ENCODE assay signal across 21 cellular contexts in the genomic region with DNA sequence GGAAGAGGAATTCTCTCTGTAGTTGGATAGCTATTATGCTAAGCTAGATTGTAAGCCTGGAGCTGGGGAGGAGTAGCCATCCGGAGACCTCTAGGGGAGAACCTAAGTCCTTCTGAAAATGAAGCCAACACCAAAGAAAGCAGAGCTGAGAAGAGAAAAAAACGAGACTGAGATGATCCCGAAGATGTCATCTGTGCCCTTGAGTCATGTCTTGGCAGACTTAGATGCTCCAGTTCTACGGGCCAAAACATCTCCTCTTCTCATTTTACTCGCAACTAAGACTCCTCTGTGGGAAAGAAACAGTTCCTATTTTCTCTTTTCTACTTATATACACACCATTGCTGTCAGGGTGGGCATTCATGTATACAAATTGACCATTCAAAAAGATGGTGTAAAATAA. TPM values are rescaled to one million over a fixed set of nuclear protein-coding genes. Genes with fewer than 3 reads are reported as not detected.
DNase-seq lines count a peak whose midpoint lies in the region; FAIRE-seq and TF ChIP-seq lines count a peak whose summit lies in the region.
"Had no signal": no experiment of that assay in that cellular context is flagged by ENCODE, and none has a peak within 500 bp of the region (broad histone marks: within the 10 kb centered on the region; RNA-seq: fewer than 3 reads in every experiment).

No MANE protein-coding gene starts in this region.

- POLR2A ChIA-PET in H1 (lab: Charles Lee; ENCODE audit: partially characterized antibody): interaction anchor here (0.5 to 1.1 kb wide), 2 partner anchors 34 to 181 kb away, joined by 3 read pairs; partner anchors contain the start of gene ADCY2

- FAIRE-seq in H1 (lab: Jason Lieb, UNC): no peak
- FAIRE-seq: A549, G401.6, GM12892 had no signal

- H3K4me1 ChIP-seq in H9 (ENCODE audit: insufficient read depth, low read length) (peaks cover 9% of the 10 kb centered on the region; the same call in 1 of the 2 replicates), H1 (replicated peaks in 1 of 4; ENCODE audit: control insufficient read depth in 3 of 4, insufficient read depth in 4 of 4, low read length in 3 of 4) (peaks cover 0 to 7% (median 1%) of the 10 kb centered on the region in 4 experiments; a peak in 5 of 7 replicates), BE2C (no peaks in the 10 kb centered on the region)
- H3K4me1 ChIP-seq: A549, BLaER1, Caco-2, HAP-1 had no signal

- no peak overlapping the region for H3K14ac ChIP-seq in H9 (ENCODE audit: insufficient read depth, low read length)
- H3K14ac ChIP-seq in H1 (ENCODE audit: insufficient read length): no peak overlapping the region

- no peak overlapping the region for H3T11ph ChIP-seq in H9 (ENCODE audit: low read length)

- H3K18ac ChIP-seq in H9 (ENCODE audit: insufficient read length, low read depth, low read length) (no peak overlapping the region), H1 (ENCODE audit: extremely low read depth, low read length) (no peak overlapping the region; the same call in 1 of the 2 replicates)

- no peaks in the 10 kb centered on the region for H4K20me1 ChIP-seq in H9 (ENCODE audit: control insufficient read depth, insufficient read depth, insufficient read length)
- no peaks in the 10 kb centered on the region for H4K20me1 ChIP-seq in H1 (replicated peaks in 1 of 2; ENCODE audit: control insufficient read depth in 1 of 2, insufficient read depth in 2 of 2, low read length in 2 of 2)
- H4K20me1 ChIP-seq: BLaER1 had no signal

- H3K4me2 ChIP-seq in H9 (ENCODE audit: insufficient read depth, insufficient read length, low read length) (no peak overlapping the region), H1 (ENCODE audit: insufficient read depth in 1 of 2, low read depth in 2 of 2, low read length in 2 of 2) (no peak overlapping the region)
- H3K4me2 ChIP-seq: A549, BLaER1 had no signal

- no peak overlapping the region for H3K4me3 Mint-ChIP-seq in H9
- H3K4me3 Mint-ChIP-seq: CD4-positive, CD25-positive, alpha-beta regulatory T cell; CD8-positive, alpha-beta T cell; HFFc6 had no signal

- H3K23ac ChIP-seq in H9 (ENCODE audit: insufficient read length, low read depth, low read length) (no peak overlapping the region), H1 (ENCODE audit: insufficient read length) (no peak overlapping the region)

- TF ChIP-seq CTCF in H9 (conservative IDR thresholded peaks at IDR 0.05): no peak
- TF ChIP-seq CTCF in H1 (IDR thresholded peaks at IDR 0.05; ENCODE audit: control extremely low read depth in 1 of 3, insufficient read depth in 1 of 3, low read depth in 1 of 3, low read length in 3 of 3): no peak
- TF ChIP-seq CTCF in fibroblast of mammary gland (conservative IDR thresholded peaks at IDR 0.05; ENCODE audit: control insufficient read depth, insufficient read depth, low read depth, low read length): no peak
- no peak for TF ChIP-seq CTCF in BE2C (IDR thresholded peaks at IDR 0.05; ENCODE audit: low read depth, low read length)
- no peak for TF ChIP-seq CTCF in dorsolateral prefrontal cortex (IDR thresholded peaks at IDR 0.05 in 54 of 56, conservative IDR thresholded peaks at IDR 0.05 in 2 of 56; ENCODE audit: low read depth in 1 of 56, partially characterized antibody in 56 of 56)

- H3K79me1 ChIP-seq in H9 (ENCODE audit: insufficient read depth, low read depth, low read length, poor library complexity, severe bottlenecking) (no peaks in the 10 kb centered on the region), H1 (ENCODE audit: low read depth, low read length) (no peaks in the 10 kb centered on the region)

- H3K27me3 ChIP-seq in H9 (ENCODE audit: insufficient read depth, low read length) (no peaks in the 10 kb centered on the region), H1 (replicated peaks in 1 of 4; ENCODE audit: control insufficient read depth in 3 of 4, extremely low read depth in 1 of 4, insufficient read depth in 3 of 4, low read length in 3 of 4) (no peaks in the 10 kb centered on the region), BE2C (no peaks in the 10 kb centered on the region), dorsolateral prefrontal cortex (peaks cover 0 to 5% (median 0%) of the 10 kb centered on the region in 45 donors)
- H3K27me3 ChIP-seq: BLaER1 had no signal

- H2AFZ ChIP-seq in H9 (ENCODE audit: low read length): no peak overlapping the region
- no peak overlapping the region for H2AFZ ChIP-seq in H1 (ENCODE audit: low read length)

- H3K9me3 Mint-ChIP-seq in H9: peaks cover 4 to 20% of the 10 kb centered on the region in 2 experiments; a peak in 4 of 5 replicates

- no peaks in the 10 kb centered on the region for H3K23me2 ChIP-seq in H9 (ENCODE audit: insufficient read length, low read depth, low read length, poor library complexity, severe bottlenecking)
- H3K23me2 ChIP-seq in H1 (ENCODE audit: low read depth, low read length): no peaks in the 10 kb centered on the region

- H3K9ac ChIP-seq in H9 (ENCODE audit: extremely low read depth, insufficient read length, low read length) (no peak overlapping the region), H1 (replicated peaks in 1 of 4; ENCODE audit: extremely low read depth in 1 of 4, low read depth in 3 of 4, low read length in 3 of 4) (no peak overlapping the region)
- H3K9ac ChIP-seq: BLaER1 had no signal

- no CpG with 5 or more reads among the region's 5 CpGs for WGBS in H9 (ENCODE audit: extremely low coverage, insufficient read length, low lambda C conversion rate)
- 82% methylated on average over 5 of the region's 5 CpGs; no CpG with 5 or more reads in 1 of the 2 experiments for WGBS in H1 (ENCODE audit: extremely low coverage in 1 of 2, insufficient coverage in 1 of 2, insufficient read length in 1 of 2, insufficient replicate concordance in 2 of 2, low coverage in 1 of 2, low lambda C conversion rate in 2 of 2, missing lambda C conversion rate in 1 of 2), 2 experiments

- H3K9me3 ChIP-seq in H9 (ENCODE audit: control insufficient read depth, low read depth, low read length) (no peaks in the 10 kb centered on the region), H1 (ENCODE audit: insufficient read depth in 2 of 2, low read depth in 1 of 2, low read length in 1 of 2) (peaks cover 2 to 7% of the 10 kb centered on the region in 2 experiments; a peak in 1 of 4 replicates), BE2C (no peaks in the 10 kb centered on the region)
- H3K9me3 ChIP-seq: A549, Caco-2 had no signal

- no peak for TF ChIP-seq EP300 in H1 (IDR thresholded peaks at IDR 0.05; ENCODE audit: borderline replicate concordance in 1 of 2, low read depth in 2 of 2, low read length in 2 of 2)

- DNase-seq in AG08395 (ENCODE audit: low spot score): peak; percentile 7
- DNase-seq in H9: no peak
- DNase-seq in H1 (ENCODE audit: low read depth in 1 of 2, low spot score in 2 of 2): no peak
- DNase-seq in fibroblast of mammary gland (ENCODE audit: low read depth): peak; percentile 2
- DNase-seq in BE2C: no peak
- no peak for DNase-seq in MV-4-11 (lab: John Stamatoyannopoulos, UW)
- no peak for DNase-seq in dorsolateral prefrontal cortex
- DNase-seq: 8988T; ACHN; Caco-2; CD4-positive, CD25-positive, alpha-beta regulatory T cell; CD8-positive, alpha-beta T cell; DMS153; DND-41; HFFc6 had no signal

- CTCF ChIA-PET in H1 (lab: Charles Lee; ENCODE audit: partially characterized antibody): interaction anchor here (1.5 kb wide), 1 partner anchor 8 kb away, joined by 3 read pairs; no protein-coding TSS in a partner anchor

- H4K91ac ChIP-seq in H9 (ENCODE audit: insufficient read length, low read depth, low read length) (no peak overlapping the region), H1 (replicated peaks; ENCODE audit: insufficient read length, low read length) (no peak overlapping the region)

- H2BK15ac ChIP-seq in H9 (ENCODE audit: low read depth, low read length): no peak overlapping the region
- no peak overlapping the region for H2BK15ac ChIP-seq in H1 (ENCODE audit: low read length)

- peaks cover 29 to 45% of the 10 kb centered on the region in 2 experiments for H3K4me1 Mint-ChIP-seq in H9
- H3K4me1 Mint-ChIP-seq: CD4-positive, CD25-positive, alpha-beta regulatory T cell had no signal

- H2BK120ac ChIP-seq in H9 (ENCODE audit: low read depth, low read length, poor library complexity, severe bottlenecking) (no peak overlapping the region), H1 (replicated peaks; ENCODE audit: low read depth, low read length) (no peak overlapping the region)

- H2BK20ac ChIP-seq in H9 (ENCODE audit: low read depth, low read length, poor library complexity, severe bottlenecking) (peak overlapping the region; percentile 62), H1 (ENCODE audit: low read length) (peak overlapping the region; percentile 88; the same call in 1 of the 2 replicates)

- intact Hi-C loops in dorsolateral prefrontal cortex (cut with DNase I): no loop called here

- TF ChIP-seq RAD21 in H1 (IDR thresholded peaks at IDR 0.05 in 1 of 2, conservative IDR thresholded peaks at IDR 0.05 in 1 of 2; ENCODE audit: low read depth in 2 of 2, low read length in 2 of 2): no peak

- TF ChIP-seq POLR2A in H1 (IDR thresholded peaks at IDR 0.05; ENCODE audit: control extremely low read depth in 1 of 2, low read depth in 2 of 2, low read length in 2 of 2): no peak

- no peak overlapping the region; a peak in 1 of 7 replicates for H3K27ac Mint-ChIP-seq in H9
- H3K27ac Mint-ChIP-seq: CD4-positive, CD25-positive, alpha-beta regulatory T cell; CD8-positive, alpha-beta T cell; HFFc6 had no signal

- H3K4me3 ChIP-seq in H1 (ENCODE audit: extremely low read depth in 1 of 4, insufficient read depth in 2 of 4, low read depth in 3 of 4, low read length in 4 of 4) (no peak overlapping the region), fibroblast of mammary gland (ENCODE audit: control insufficient read depth, low read depth, low read length) (no peak overlapping the region), BE2C (ENCODE audit: low read depth, low read length) (no peak overlapping the region), dorsolateral prefrontal cortex (no peak overlapping the region)
- H3K4me3 ChIP-seq: A549, BLaER1, HAP-1 had no signal

- no peaks in the 10 kb centered on the region for H3K27me3 Mint-ChIP-seq in H9 (ENCODE audit: low read depth)
- H3K27me3 Mint-ChIP-seq: CD4-positive, CD25-positive, alpha-beta regulatory T cell had no signal

- H3K56ac ChIP-seq in H9 (ENCODE audit: insufficient read length, low read depth, low read length) (no peak overlapping the region), H1 (replicated peaks; ENCODE audit: insufficient read length, low read depth, low read length) (no peak overlapping the region)

- H2BK12ac ChIP-seq in H9 (ENCODE audit: insufficient read length, low read depth, low read length) (no peak overlapping the region), H1 (ENCODE audit: low read depth, low read length) (peak overlapping the region; percentile 51; the same call in 1 of the 2 replicates)

- H3K79me2 ChIP-seq in H9 (ENCODE audit: insufficient read depth, low read length): no peaks in the 10 kb centered on the region
- no peaks in the 10 kb centered on the region for H3K79me2 ChIP-seq in H1 (ENCODE audit: control insufficient read depth in 1 of 2, insufficient read depth in 2 of 2, low read length in 2 of 2)

- H2BK5ac ChIP-seq in H9 (ENCODE audit: insufficient read length, low read length) (no peak overlapping the region), H1 (ENCODE audit: low read depth, low read length) (peak overlapping the region; percentile 6; the same call in 1 of the 2 replicates)

- no peak overlapping the region for H2AK5ac ChIP-seq in H9 (ENCODE audit: insufficient read length, low read length)
- peak overlapping the region; percentile 44; the same call in 1 of the 2 replicates for H2AK5ac ChIP-seq in H1 (ENCODE audit: low read depth, low read length)

- H4K5ac ChIP-seq in H9 (ENCODE audit: insufficient read length, low read depth, low read length) (no peak overlapping the region), H1 (ENCODE audit: insufficient read length, low read depth, low read length) (no peak overlapping the region)

- peaks cover 0 to 21% (median 12%) of the 10 kb centered on the region in 3 experiments for H3K36me3 Mint-ChIP-seq in H9 (ENCODE audit: insufficient read depth in 1 of 3, low read depth in 3 of 3)
- H3K36me3 Mint-ChIP-seq: CD4-positive, CD25-positive, alpha-beta regulatory T cell; CD8-positive, alpha-beta T cell had no signal

- H3K36me3 ChIP-seq in H1 (ENCODE audit: control insufficient read depth in 2 of 4, insufficient read depth in 4 of 4, low read length in 3 of 4): peaks cover 0 to 4% (median 0%) of the 10 kb centered on the region in 4 experiments; a peak in 3 of 8 replicates
- H3K36me3 ChIP-seq in BE2C: no peaks in the 10 kb centered on the region
- H3K36me3 ChIP-seq: BLaER1, HAP-1 had no signal

- H4K8ac ChIP-seq in H9 (replicated peaks; ENCODE audit: insufficient read length, low read depth, low read length) (no peak overlapping the region), H1 (ENCODE audit: extremely low read depth, insufficient read depth, low read length) (no peak overlapping the region)

- no peak overlapping the region for H3K4ac ChIP-seq in H9 (ENCODE audit: low read depth, low read length)
- H3K4ac ChIP-seq in H1 (replicated peaks; ENCODE audit: insufficient read length, low read depth, low read length): no peak overlapping the region

- H3K27ac ChIP-seq in H9 (ENCODE audit: insufficient read length, low read depth, low read length): no peak overlapping the region
- no peak overlapping the region for H3K27ac ChIP-seq in H1 (ENCODE audit: low read depth, low read length)
- H3K27ac ChIP-seq in dorsolateral prefrontal cortex: no peak overlapping the region
- H3K27ac ChIP-seq: A549, BLaER1, C4-2B had no signal

RNA-seq across cellular contexts. Expression of gene ADCY2, which starts 34.3 kb away (rescaled TPM):
- total RNA-seq in H9 (2021) (30.9 and 31.3 TPM in 2 replicates), dorsolateral prefrontal cortex (100 to 1,000 TPM in 118 of 120 experiments, 10 to 100 TPM in 2; 84.8 to 293 (median 161) TPM)
- total RNA-seq in H1 (2021; fragmentation: NEBNext Ultra II Directional; extraction: Animal tissue kit (Norgen Biotek cat#: 25700)): 122 and 131 TPM in 2 replicates
- 28.6 and 35.8 TPM in 2 replicates for polyA plus RNA-seq in H1 (2011; rRNA removed)
- polyA plus RNA-seq in H1 (2011; cell fraction: cytosol; rRNA removed): 35.3 TPM
- 111 TPM for polyA plus RNA-seq in H1 (2011; cell fraction: nucleus; rRNA removed)
- 32.6 to 58.0 TPM (median 43.3 TPM) in 4 replicates for polyA plus RNA-seq in H1 (2012, experiment 1 of 2)
- polyA plus RNA-seq in H1 (2012, experiment 2 of 2): 12.4 TPM
- polyA plus RNA-seq in H1 (2013, experiment 1 of 2): 20.7 TPM
- polyA plus RNA-seq in H1 (2013, experiment 2 of 2): 21.5 TPM
- polyA minus RNA-seq in H1 (2011; rRNA and poly(A)+ RNA removed): 515 and 527 TPM in 2 replicates
- 70.8 TPM for polyA minus RNA-seq in H1 (2011; cell fraction: cytosol; rRNA and poly(A)+ RNA removed)
- polyA minus RNA-seq in H1 (2011; cell fraction: nucleus; rRNA and poly(A)+ RNA removed): 671 TPM
- polyA plus RNA-seq in BE2C (2012; ENCODE audit: insufficient read depth, insufficient read length, low read depth): 0.20 TPM
- total RNA-seq: Caco-2; CD4-positive, CD25-positive, alpha-beta regulatory T cell; CD8-positive, alpha-beta T cell; HFFc6 had no signal
- polyA plus RNA-seq: A549; CD4-positive, CD25-positive, alpha-beta regulatory T cell had no signal

Comparison
In these comparisons a context has a peak if more than half of its experiments do, and no peak if none do; other contexts are left out.
1. DNase-seq: peak in AG08395 (single experiment) and fibroblast of mammary gland (single experiment); none in H9 (single experiment), H1 (0 of 2), BE2C (single experiment), MV-4-11 (single experiment) and dorsolateral prefrontal cortex (0 of 10).